Comparison of ENCODE assay signal across 17 cellular contexts in genomic region chr2:163341426-163341825, GRCh38.
DNase-seq lines count a peak whose midpoint lies in the region; ATAC-seq and TF ChIP-seq lines count a peak whose summit lies in the region.
"Had no signal": no experiment of that assay in that cellular context is flagged by ENCODE, and none has a peak within 500 bp of the region (broad histone marks: within the 10 kb centered on the region; RNA-seq: fewer than 3 reads in every experiment).

No MANE protein-coding gene starts in this region.

- no peak for ATAC-seq in HG03175 (IDR thresholded peaks at IDR 0.05; ENCODE audit: unreplicated experiment)
- ATAC-seq: activated naive CD4-positive, alpha-beta T cell treated with anti-CD3 and anti-CD28 coated beads, Interleukin-2, amount 50 U/mL, for 72 hours; CD8-positive, alpha-beta T cell; mucosa of descending colon; stimulated activated naive B cell treated with anti-CD40 and anti-IgM and Interleukin-4, amounts not matched to agents 10 μg/mL and 1 μg/mL and 100 μg/mL, for 72 hours had no signal

- WGBS in lower leg skin, 2 donors = 57 to 59% methylated on average over 2 of the region's 2 CpGs

- no peak for TF ChIP-seq POLR2A in lower leg skin (IDR thresholded peaks at IDR 0.05)

- TF ChIP-seq CTCF in astrocyte of the spinal cord (IDR thresholded peaks at IDR 0.05; ENCODE audit: low read depth, low read length) (no peak), lower leg skin (IDR thresholded peaks at IDR 0.05) (no peak)

- in situ Hi-C loops in astrocyte of the spinal cord (cut with HindIII; ENCODE audit: low sequenced_read_pairs) = no loop called here

- DNase-seq in A172 (ENCODE audit: low spot score) (peak; percentile 88), astrocyte of the spinal cord (ENCODE audit: low read depth, low spot score) (peak; percentile 85), iris pigment epithelial cell (ENCODE audit: low read depth) (peak; percentile 81), NCI-H2196 treated with DMSO at 0.1 percent for 48 hours (lab: John Stamatoyannopoulos, UW; ENCODE audit: unreplicated experiment) (no peak), lower leg skin (ENCODE audit: low spot score in 2 of 2) (no peak), NCI-H128 (lab: John Stamatoyannopoulos, UW; ENCODE audit: unreplicated experiment) (no peak)
- DNase-seq in Jurkat, Clone E6-1 (ENCODE audit: low read depth, low spot score) = peak; percentile 19
- DNase-seq: 8988T; CD8-positive, alpha-beta T cell; endodermal cell; mucosa of descending colon; NCI-H1092 treated with DMSO at 0.1 percent for 48 hours; spleen; stimulated activated naive B cell treated with anti-CD40 and anti-IgM and Interleukin-4, amounts not matched to agents 10 μg/mL and 1 μg/mL and 100 μg/mL, for 72 hours; upper lobe of left lung had no signal

- H3K4me3 ChIP-seq in Jurkat, Clone E6-1 (ENCODE audit: low read length) = no peak overlapping the region
- H3K4me3 ChIP-seq in astrocyte of the spinal cord (ENCODE audit: low read depth, low read length) = no peak overlapping the region
- H3K4me3 ChIP-seq in lower leg skin (ENCODE audit: low read depth, poor library complexity, severe bottlenecking) = no peak overlapping the region
- H3K4me3 ChIP-seq: mucosa of descending colon, spleen, upper lobe of left lung had no signal

- intact Hi-C loops in lower leg skin (cut with DNase I; ENCODE audit: low total_unique reads) = loop anchor here (10.0 kb wide), 1 partner anchor 723 kb away; no protein-coding TSS in a partner anchor

Comparison
In these comparisons a context has a peak if more than half of its experiments do, and no peak if none do; other contexts are left out.
1. DNase-seq: peak in A172 (single experiment), Jurkat, Clone E6-1 (single experiment), astrocyte of the spinal cord (single experiment) and iris pigment epithelial cell (single experiment); none in NCI-H2196 treated with DMSO at 0.1 percent for 48 hours (single experiment), lower leg skin (0 of 2) and NCI-H128 (single experiment).